8 cellular contexts compared by ENCODE assay signal in genomic region chr5:98775246-98775961, GRCh38. TPM values are rescaled to one million over a fixed set of nuclear protein-coding genes. Genes with fewer than 3 reads are reported as not detected.
A peak's percentile ranks its signal among the peaks of the same experiment; 100 is the strongest.
DNase-seq lines count a peak whose midpoint lies in the region; ATAC-seq and TF ChIP-seq lines count a peak whose summit lies in the region.

No MANE protein-coding gene starts in this region.

- H3K4me1 ChIP-seq in CD4-positive, CD25-positive, alpha-beta regulatory T cell (ENCODE audit: control insufficient read depth, insufficient read depth, low read length, poor library complexity, severe bottlenecking) = peaks cover 47% of the 10 kb centered on the region
- H3K4me1 ChIP-seq in MM.1S (ENCODE audit: low read length) = peaks cover 19% of the 10 kb centered on the region
- H3K4me1 ChIP-seq in endocrine pancreas (ENCODE audit: control insufficient read depth, insufficient read depth, low read length) = peaks cover 10% of the 10 kb centered on the region
- peaks cover 0 to 39% of the 10 kb centered on the region in 2 donors for H3K4me1 ChIP-seq in adrenal gland (replicated peaks in 1 of 2)

- H4K20me1 ChIP-seq in MM.1S (ENCODE audit: insufficient read depth, low read length) = 0 out of 2 replicates have a peak, but pooled peaks cover 3% of the 10 kb centered on the region

- peak overlapping the region; percentile 99 to 100 (median 100) for H3K4me3 Mint-ChIP-seq in CD4-positive, CD25-positive, alpha-beta regulatory T cell
- peak overlapping the region; percentile 95 to 98 (median 96) for H3K4me3 Mint-ChIP-seq in nephron

- peaks cover 5% of the 10 kb centered on the region for H3K36me3 Mint-ChIP-seq in CD4-positive, CD25-positive, alpha-beta regulatory T cell
- H3K36me3 Mint-ChIP-seq in nephron (ENCODE audit: low read depth) = peaks cover 10% of the 10 kb centered on the region

- peak overlapping the region; percentile 93 for H3K4me3 ChIP-seq in CD4-positive, CD25-positive, alpha-beta regulatory T cell (ENCODE audit: low read depth, low read length)
- H3K4me3 ChIP-seq in MM.1S (ENCODE audit: low read length) (peak overlapping the region; percentile 86), endocrine pancreas (ENCODE audit: control insufficient read depth, insufficient read depth, low read length) (peak overlapping the region; percentile 95), adrenal gland (peak overlapping the region in 1 of 4 donors; percentile 70)

- H3K27me3 Mint-ChIP-seq in CD4-positive, CD25-positive, alpha-beta regulatory T cell = peaks cover 31% of the 10 kb centered on the region
- no peaks in the 10 kb centered on the region for H3K27me3 Mint-ChIP-seq in nephron (ENCODE audit: low read depth)

- peaks cover 0 to 4% (median 0%) of the 10 kb centered on the region in 7 donors for H3K9me3 Mint-ChIP-seq in CD4-positive, CD25-positive, alpha-beta regulatory T cell
- H3K9me3 Mint-ChIP-seq in nephron = no peaks in the 10 kb centered on the region

- no peak for TF ChIP-seq POLR2A in adrenal gland (IDR thresholded peaks at IDR 0.05)

- no peaks in the 10 kb centered on the region for H3K9me2 ChIP-seq in MM.1S (replicated peaks; ENCODE audit: insufficient read depth, low read length)

- H3K27ac ChIP-seq in CD4-positive, CD25-positive, alpha-beta regulatory T cell (ENCODE audit: insufficient read depth, low read length, poor library complexity, severe bottlenecking) = no peak overlapping the region
- H3K27ac ChIP-seq in MM.1S (ENCODE audit: low read length) = no peak overlapping the region
- H3K27ac ChIP-seq in adrenal gland = no peak overlapping the region

- peak overlapping the region; percentile 95 to 98 (median 97) for H3K27ac Mint-ChIP-seq in CD4-positive, CD25-positive, alpha-beta regulatory T cell
- H3K27ac Mint-ChIP-seq in nephron = peak overlapping the region; percentile 87 to 97 (median 95)

- peaks cover 5% of the 10 kb centered on the region for H3K36me3 ChIP-seq in CD4-positive, CD25-positive, alpha-beta regulatory T cell (ENCODE audit: control insufficient read depth, insufficient read depth, low read length)
- H3K36me3 ChIP-seq in MM.1S (replicated peaks; ENCODE audit: insufficient read depth, low read length) (no peaks in the 10 kb centered on the region), endocrine pancreas (ENCODE audit: control insufficient read depth, insufficient read depth, low read length) (no peaks in the 10 kb centered on the region), adrenal gland (replicated peaks in 1 of 2) (no peaks in the 10 kb centered on the region)

- no peak overlapping the region for H3K9ac ChIP-seq in MM.1S (ENCODE audit: low read length)
- H3K9ac ChIP-seq in endocrine pancreas (ENCODE audit: control insufficient read depth, insufficient read depth, low read length) = no peak overlapping the region

- 76 to 85% (median 81%) methylated on average over 12 of the region's 12 CpGs for whole genome bisulfite sequencing in adrenal gland, 4 donors

- no peak for ATAC-seq in CD4-positive, CD25-positive, alpha-beta regulatory T cell (ENCODE audit: low read depth in 2 of 2)

- no peaks in the 10 kb centered on the region for H3K9me3 ChIP-seq in CD4-positive, CD25-positive, alpha-beta regulatory T cell (ENCODE audit: control insufficient read depth in 2 of 2, low read length in 2 of 2)
- H3K9me3 ChIP-seq in MM.1S (replicated peaks; ENCODE audit: insufficient read depth, low read length) (no peaks in the 10 kb centered on the region), endocrine pancreas (ENCODE audit: control insufficient read depth, low read length) (no peaks in the 10 kb centered on the region), adrenal gland (replicated peaks in 1 of 3) (no peaks in the 10 kb centered on the region)

- DNase-seq in CD4-positive, CD25-positive, alpha-beta regulatory T cell = no peak
- no peak for DNase-seq in MM.1S
- no peak for DNase-seq in NCI-H2227 treated with DMSO at 0.1 percent for 48 hours (lab: John Stamatoyannopoulos, UW)
- no peak for DNase-seq in adrenal gland
- no peak for DNase-seq in NCI-H2107 treated with DMSO at 0.1 percent for 48 hours (lab: John Stamatoyannopoulos, UW; ENCODE audit: unreplicated experiment)
- DNase-seq in activated CD4-positive, alpha-beta T cell treated with anti-CD3 and anti-CD28 coated beads, Interleukin-2, amount 50 U/mL, for 4 hours = no peak

- H3F3A ChIP-seq in MM.1S (ENCODE audit: insufficient read depth, low read length) = peaks cover 30% of the 10 kb centered on the region

- H3K4me1 Mint-ChIP-seq in CD4-positive, CD25-positive, alpha-beta regulatory T cell = peaks cover 24 to 75% (median 51%) of the 10 kb centered on the region in 4 donors
- H3K4me1 Mint-ChIP-seq in nephron = peaks cover 56% of the 10 kb centered on the region

- intact Hi-C loops in adrenal gland (cut with DNase I) = no loop called here

- H3K27me3 ChIP-seq in CD4-positive, CD25-positive, alpha-beta regulatory T cell (ENCODE audit: control insufficient read depth, insufficient read depth, low read length) = peaks cover 7% of the 10 kb centered on the region
- peaks cover 15% of the 10 kb centered on the region for H3K27me3 ChIP-seq in MM.1S (replicated peaks; ENCODE audit: insufficient read depth, low read length)
- no peaks in the 10 kb centered on the region for H3K27me3 ChIP-seq in endocrine pancreas (ENCODE audit: control insufficient read depth, insufficient read depth, low read length)
- H3K27me3 ChIP-seq in adrenal gland = no peaks in the 10 kb centered on the region

- H3K4me2 ChIP-seq in MM.1S (ENCODE audit: low read depth, low read length) = peak overlapping the region; percentile 100; the same call in 1 of the 2 replicates

- TF ChIP-seq CTCF in MM.1S (IDR thresholded peaks at IDR 0.05; ENCODE audit: low read length) (no peak), nephron (IDR thresholded peaks at IDR 0.05; ENCODE audit: unreplicated experiment in 3 of 3) (no peak), adrenal gland (IDR thresholded peaks at IDR 0.05) (no peak)

- H2AFZ ChIP-seq in MM.1S (ENCODE audit: low read length) = no peak overlapping the region

- H3K79me2 ChIP-seq in MM.1S (ENCODE audit: low read length) = peaks cover 19% of the 10 kb centered on the region

RNA-seq across cellular contexts. Expression of gene RGMB, which starts 1.9 kb away (rescaled TPM):
- 27.9 TPM for total RNA-seq in CD4-positive, CD25-positive, alpha-beta regulatory T cell
- 1 to 10 TPM; 3.9 to 4.3 (median 4.3) TPM for polyA plus RNA-seq in CD4-positive, CD25-positive, alpha-beta regulatory T cell
- total RNA-seq in adrenal gland = 10 to 100 TPM in 4 of 8 donors, 1 to 10 TPM in 4; 7.1 to 14.4 (median 10.6) TPM
- 1 to 10 TPM; 1.0 to 8.0 (median 1.8) TPM for polyA plus RNA-seq in adrenal gland
